ENCODE assay signal across 2 cellular contexts in genomic region chr6:166592818-166593217, GRCh38.
TF ChIP-seq lines count a peak whose summit lies in the region.

No MANE protein-coding gene starts in this region.

TF ChIP-seq in SK-N-SH, 30 proteins besides CTCF, POLR2A, EP300 and RAD21:
- TF ChIP-seq REST (IDR thresholded peaks at IDR 0.05; ENCODE audit: low read depth, low read length) (no peak), NFIC (IDR thresholded peaks at IDR 0.05; ENCODE audit: borderline replicate concordance) (no peak), ZBTB33 (IDR thresholded peaks at IDR 0.05; ENCODE audit: borderline replicate concordance, low read depth) (no peak), SIN3A (IDR thresholded peaks at IDR 0.05; ENCODE audit: borderline replicate concordance, low read depth, low read length) (no peak), YY1 (IDR thresholded peaks at IDR 0.05; ENCODE audit: low read depth) (no peak), USF1 (IDR thresholded peaks at IDR 0.05; ENCODE audit: borderline replicate concordance, low read depth) (no peak), FOXJ3 (CRISPR knock-in tag; IDR thresholded peaks at IDR 0.05) (no peak)

TF ChIP-seq in GM23338, 12 proteins besides CTCF, POLR2A, EP300 and RAD21:
- no peak for TF ChIP-seq ZNF331 (CRISPR knock-in tag; IDR thresholded peaks at IDR 0.05; ENCODE audit: low read depth)
- no peak for TF ChIP-seq REST (IDR thresholded peaks at IDR 0.05; ENCODE audit: unreplicated experiment)
- TF ChIP-seq ZNF114 (CRISPR knock-in tag; IDR thresholded peaks at IDR 0.05) = no peak
- no peak for TF ChIP-seq POLR2AphosphoS5 (IDR thresholded peaks at IDR 0.05; ENCODE audit: low read depth)
